In genomic region chrX:74467656-74468055, GRCh38 we compare ENCODE assay signal across 24 cellular contexts. TPM values are rescaled to one million over a fixed set of nuclear protein-coding genes. Genes with fewer than 3 reads are reported as not detected.
"Had no signal": no experiment of that assay in that cellular context is flagged by ENCODE, and none has a peak within 500 bp of the region (broad histone marks: within the 10 kb centered on the region; RNA-seq: fewer than 3 reads in every experiment).

No MANE protein-coding gene starts in this region.

- H3K9me3 ChIP-seq: ascending aorta, body of pancreas, SK-N-SH had no signal

- H3K4me3 ChIP-seq: ascending aorta, body of pancreas, cardiac muscle cell had no signal

- ATAC-seq: activated CD4-positive, alpha-beta T cell treated with anti-CD3 and anti-CD28 coated beads for 36 hours; activated CD8-positive, alpha-beta T cell treated with anti-CD3 and anti-CD28 coated beads for 36 hours; activated T-cell treated with anti-CD3 and anti-CD28 coated beads, Interleukin-2, amount 50 U/mL, for 72 hours; body of pancreas; Right ventricle myocardium inferior had no signal

- H3K36me3 ChIP-seq: ascending aorta, cardiac muscle cell had no signal

- H3K27ac ChIP-seq: ascending aorta, body of pancreas, cardiac muscle cell, VCaP had no signal

- DNase-seq: activated CD4-positive, alpha-beta T cell treated with anti-CD3 and anti-CD28 coated beads for 36 hours; activated CD4-positive, alpha-beta T cell treated with anti-CD3 and anti-CD28 coated beads, Interleukin-2, amount 50 U/mL, for 1 hour; activated CD4-positive, CD25-positive, alpha-beta regulatory T cell; activated CD8-positive, alpha-beta memory T cell treated with anti-CD3 and anti-CD28 coated beads, Interleukin-2, amount 50 U/mL, for 4 hours; activated CD8-positive, alpha-beta T cell treated with anti-CD3 and anti-CD28 coated beads for 36 hours; activated naive CD4-positive, alpha-beta T cell; activated T-cell treated with anti-CD3 and anti-CD28 coated beads, Interleukin-2, amount 50 U/mL, for 72 hours; amniotic stem cell; body of pancreas; NCI-H1092; NCI-H1417; NCI-H1930; NCI-H2171; NCI-H2227 treated with DMSO at 0.1 percent for 48 hours; NCI-H526; NCI-H82; RPMI8226; SK-N-SH; T-helper 1 cell had no signal

- H3K4me2 ChIP-seq: SK-N-SH had no signal

- H3K27me3 ChIP-seq: ascending aorta, body of pancreas, cardiac muscle cell had no signal

- H3K4me1 ChIP-seq: ascending aorta, body of pancreas had no signal

- H3K9ac ChIP-seq: SK-N-SH had no signal

RNA-seq across cellular contexts. Expression of gene SLC16A2, which starts 46.4 kb away (rescaled TPM):
- total RNA-seq: OCI-LY7 had no signal
